Comparison of ENCODE assay signal across 16 cellular contexts in the genomic region with DNA sequence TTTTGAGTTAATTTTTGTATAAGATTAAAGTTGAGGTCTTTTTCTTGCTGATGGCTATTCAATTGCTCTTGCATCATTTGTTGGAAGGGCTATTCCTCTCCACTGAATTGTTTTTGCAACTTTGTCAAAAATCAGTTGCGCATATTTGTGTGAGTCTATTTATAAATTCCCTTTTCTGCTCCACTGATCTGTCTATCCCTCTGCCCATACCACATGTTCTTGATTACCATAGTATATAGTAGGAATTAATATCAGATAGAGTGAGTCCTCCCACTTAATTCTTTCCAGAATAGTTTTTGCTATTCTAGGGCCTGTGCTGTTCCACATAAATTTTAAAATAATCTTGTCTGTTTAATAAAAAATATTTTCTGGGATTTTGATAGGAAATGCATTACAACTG.
DNase-seq lines count a peak whose midpoint lies in the region; ATAC-seq, FAIRE-seq and TF ChIP-seq lines count a peak whose summit lies in the region.
"Had no signal": no experiment of that assay in that cellular context is flagged by ENCODE, and none has a peak within 500 bp of the region (broad histone marks: within the 10 kb centered on the region; RNA-seq: fewer than 3 reads in every experiment).

No MANE protein-coding gene starts in this region.

- no peaks in the 10 kb centered on the region for H3K79me2 ChIP-seq in GM23338 (replicated peaks; ENCODE audit: insufficient read depth)

- H4K20me1 ChIP-seq in GM23338 (replicated peaks; ENCODE audit: insufficient read depth), result no peaks in the 10 kb centered on the region

- H3K27ac Mint-ChIP-seq in GM23338, result 0 out of 2 replicates have a peak overlapping the region, but pooled peaks have one; percentile 14
- H3K27ac Mint-ChIP-seq: CD4-positive, alpha-beta memory T cell; H9 had no signal

- H2AFZ ChIP-seq in GM23338, result no peak overlapping the region

- ATAC-seq in GM23338 (no peak), GM18505 (IDR thresholded peaks at IDR 0.05; ENCODE audit: unreplicated experiment) (no peak)
- ATAC-seq: A549, GM12878 had no signal

- no peak overlapping the region for H3K4me3 Mint-ChIP-seq in GM23338
- H3K4me3 Mint-ChIP-seq: CD4-positive, alpha-beta memory T cell; H9; IgD-negative memory B cell had no signal

- H3K4me1 ChIP-seq in GM23338 (ENCODE audit: insufficient read depth), result no peaks in the 10 kb centered on the region
- H3K4me1 ChIP-seq: A549 had no signal

- no peak for TF ChIP-seq POLR2A in GM18505 (IDR thresholded peaks at IDR 0.05; ENCODE audit: borderline replicate concordance, extremely low read depth, insufficient read depth, insufficient read length)

- no peaks in the 10 kb centered on the region for H3K27me3 Mint-ChIP-seq in GM23338 (ENCODE audit: insufficient read depth, low read depth, poor library complexity)

- no peaks in the 10 kb centered on the region for H3K36me3 ChIP-seq in GM23338 (ENCODE audit: insufficient read depth)

- no peaks in the 10 kb centered on the region for H3K9me2 ChIP-seq in GM23338 (ENCODE audit: insufficient read depth)

- no peaks in the 10 kb centered on the region for H3K9me3 Mint-ChIP-seq in GM23338
- H3K9me3 Mint-ChIP-seq: CD4-positive, alpha-beta memory T cell; H9 had no signal

- H3K36me3 Mint-ChIP-seq in GM23338 (ENCODE audit: low read depth), result no peaks in the 10 kb centered on the region
- H3K36me3 Mint-ChIP-seq: CD4-positive, alpha-beta memory T cell; IgD-negative memory B cell had no signal

- H3K4me1 Mint-ChIP-seq in GM23338, result no peaks in the 10 kb centered on the region
- H3K4me1 Mint-ChIP-seq: CD4-positive, alpha-beta memory T cell; H9; IgD-negative memory B cell had no signal

- DNase-seq in GM23338 (ENCODE audit: low spot score) (no peak), fibroblast of the aortic adventitia (ENCODE audit: low read depth) (peak; percentile 27), CD1c-positive myeloid dendritic cell (ENCODE audit: extremely low spot score) (no peak), NCI-H128 (lab: John Stamatoyannopoulos, UW; ENCODE audit: unreplicated experiment) (no peak), HUDEP-2 (lab: John Stamatoyannopoulos, UW; ENCODE audit: unreplicated experiment in 76 of 76) (no peak)
- DNase-seq: AML-193; C1 segment of cervical spinal cord; CD4-positive, alpha-beta memory T cell; DMS79; GOT3; H9 had no signal

- no peaks in the 10 kb centered on the region for H3K27me3 ChIP-seq in GM23338 (ENCODE audit: insufficient read depth)

- peak; percentile 15 for FAIRE-seq in endometrium (lab: Jason Lieb, UNC)
- FAIRE-seq: A549, GM12878 had no signal

- H3K4me3 ChIP-seq in GM23338, result no peak overlapping the region
- no peak overlapping the region for H3K4me3 ChIP-seq in fibroblast of the aortic adventitia (ENCODE audit: low read depth, low read length)
- H3K4me3 ChIP-seq: A549, GM12878 had no signal

- no peaks in the 10 kb centered on the region for H3F3A ChIP-seq in GM23338 (replicated peaks; ENCODE audit: low read depth)

- TF ChIP-seq CTCF in GM23338 (conservative IDR thresholded peaks at IDR 0.05; ENCODE audit: low read depth in 2 of 2), result no peak
- no peak for TF ChIP-seq CTCF in fibroblast of the aortic adventitia (IDR thresholded peaks at IDR 0.05; ENCODE audit: insufficient read depth, low read length)

- no peak overlapping the region for H3K27ac ChIP-seq in GM23338 (ENCODE audit: low read depth)
- H3K27ac ChIP-seq: A549 had no signal

- no peak overlapping the region for H3K4me2 ChIP-seq in GM23338
- H3K4me2 ChIP-seq: A549 had no signal

TF ChIP-seq in GM23338, 12 proteins besides CTCF, POLR2A, EP300 and RAD21:
- TF ChIP-seq ZNF462 (CRISPR knock-in tag; IDR thresholded peaks at IDR 0.05), result no peak
- no peak for TF ChIP-seq POLR2AphosphoS5 (IDR thresholded peaks at IDR 0.05; ENCODE audit: low read depth)
- no peak for TF ChIP-seq REST (IDR thresholded peaks at IDR 0.05; ENCODE audit: unreplicated experiment)
- TF ChIP-seq NANOG (IDR thresholded peaks at IDR 0.05; ENCODE audit: borderline replicate concordance), result no peak
- TF ChIP-seq EZH2phosphoT487 (IDR thresholded peaks at IDR 0.05; ENCODE audit: unreplicated experiment), result no peak
- TF ChIP-seq EZH2 (IDR thresholded peaks at IDR 0.05; ENCODE audit: low read depth, unreplicated experiment), result no peak
TF ChIP-seq in GM23338: peak in this region for 0.
